ENCODE assay signal across 19 cellular contexts in genomic region chr22:48819991-48820390, GRCh38.
"Had no signal": no experiment of that assay in that cellular context is flagged by ENCODE, and none has a peak within 500 bp of the region (broad histone marks: within the 10 kb centered on the region; RNA-seq: fewer than 3 reads in every experiment).

No MANE protein-coding gene starts in this region.

- H3K36me3 ChIP-seq: ascending aorta, WERI-Rb-1 had no signal

- H3K27me3 ChIP-seq: ascending aorta had no signal

- H3K9ac ChIP-seq: KMS-11 had no signal

- H3K9me3 ChIP-seq: ascending aorta, body of pancreas had no signal

- DNase-seq: activated CD4-positive, alpha-beta memory T cell treated with anti-CD3 and anti-CD28 coated beads, Interleukin-2, amount 10 ng/mL, durations not matched to agents 7 days and 5 days; activated CD4-positive, alpha-beta T cell treated with anti-CD3 and anti-CD28 coated beads for 36 hours; activated CD4-positive, alpha-beta T cell treated with anti-CD3 and anti-CD28 coated beads, Interleukin-2, amount 50 U/mL, for 1 hour; activated naive CD8-positive, alpha-beta T cell treated with anti-CD3 and anti-CD28 coated beads, Interleukin-2, amount 50 U/mL, for 24 hours; activated T-cell treated with anti-CD3 and anti-CD28 coated beads for 4 hours; activated T-cell treated with anti-CD3 and anti-CD28 coated beads, Interleukin-2, amount 50 U/mL, for 48 hours; amniotic stem cell; body of pancreas; NCI-H1105; NCI-H1436 treated with DMSO at 0.1 percent for 48 hours; NCI-H187; NCI-H510A; NCI-H526 treated with DMSO at 0.1 percent for 48 hours; SIG-M5; T-helper 17 cell; T1000; WERI-Rb-1 had no signal

- H3K4me2 ChIP-seq: KMS-11 had no signal

- H3K4me3 ChIP-seq: ascending aorta, body of pancreas had no signal

- H3K4me1 ChIP-seq: ascending aorta, body of pancreas had no signal

- H3K27ac ChIP-seq: ascending aorta, body of pancreas, KMS-11, WERI-Rb-1 had no signal
